In genomic region chr4:71549516-71550160, GRCh38 we compare ENCODE assay signal across 33 cellular contexts.
DNase-seq lines count a peak whose midpoint lies in the region; ATAC-seq, FAIRE-seq and TF ChIP-seq lines count a peak whose summit lies in the region.
"Had no signal": no experiment of that assay in that cellular context is flagged by ENCODE, and none has a peak within 500 bp of the region (broad histone marks: within the 10 kb centered on the region; RNA-seq: fewer than 3 reads in every experiment).

No MANE protein-coding gene starts in this region.

- H2AK5ac ChIP-seq in H9 (ENCODE audit: insufficient read length, low read length): no peak overlapping the region

- H3K4me3 ChIP-seq in astrocyte (ENCODE audit: insufficient read depth, low read depth, low read length) (no peak overlapping the region), SJCRH30 (no peak overlapping the region), coronary artery (no peak overlapping the region)
- H3K4me3 ChIP-seq: BLaER1 treated with 17β-estradiol and CSF1 and Interleukin-3, amounts not matched to agents 10 nM and 100 nM; esophagus squamous epithelium; GM23248; left lung; MG63; psoas muscle; sigmoid colon; stomach had no signal

- no peaks in the 10 kb centered on the region for H3K9me3 ChIP-seq in H9 (ENCODE audit: control insufficient read depth, low read depth, low read length)
- no peaks in the 10 kb centered on the region for H3K9me3 ChIP-seq in astrocyte (ENCODE audit: insufficient read depth, low read depth, low read length)
- H3K9me3 ChIP-seq in SJCRH30 (replicated peaks): no peaks in the 10 kb centered on the region
- H3K9me3 ChIP-seq: BLaER1 treated with 17β-estradiol and CSF1 and Interleukin-3, amounts not matched to agents 10 nM and 100 nM; esophagus squamous epithelium; left lung; MG63; psoas muscle; sigmoid colon; stomach had no signal

- no peak overlapping the region for H3K27ac ChIP-seq in H9 (ENCODE audit: insufficient read length, low read depth, low read length)
- no peak overlapping the region for H3K27ac ChIP-seq in astrocyte (ENCODE audit: low read depth, low read length)
- no peak overlapping the region for H3K27ac ChIP-seq in SJCRH30
- H3K27ac ChIP-seq in coronary artery: no peak overlapping the region
- H3K27ac ChIP-seq: BLaER1 treated with 17β-estradiol and CSF1 and Interleukin-3, amounts not matched to agents 10 nM and 100 nM; esophagus squamous epithelium; GM23248; KMS-11; left lung; psoas muscle; sigmoid colon; WERI-Rb-1 had no signal

- no peak overlapping the region for H4K91ac ChIP-seq in H9 (ENCODE audit: insufficient read length, low read depth, low read length)

- H3K4me3 Mint-ChIP-seq in H9 (no peak overlapping the region), astrocyte (ENCODE audit: unreplicated experiment) (no peak overlapping the region), progenitor cell of endocrine pancreas (ENCODE audit: low read depth) (peak overlapping the region; percentile 23)
- H3K4me3 Mint-ChIP-seq: activated CD4-positive, alpha-beta T cell treated with anti-CD3 and anti-CD28 coated beads, Interleukin-2, amount 10 ng/mL, durations not matched to agents 24 days and 14 days; activated naive CD8-positive, alpha-beta T cell treated with anti-CD3 and anti-CD28 coated beads, Interleukin-2, amount 10 ng/mL, durations not matched to agents 7 days and 5 days; central memory CD8-positive, alpha-beta T cell; T-cell had no signal

- H2BK5ac ChIP-seq in H9 (ENCODE audit: insufficient read length, low read length): no peak overlapping the region

- H3K79me1 ChIP-seq in H9 (ENCODE audit: insufficient read depth, low read depth, low read length, poor library complexity, severe bottlenecking): no peaks in the 10 kb centered on the region

- H3K4me1 Mint-ChIP-seq in H9: peaks cover 13 to 16% of the 10 kb centered on the region in 2 experiments
- peaks cover 18% of the 10 kb centered on the region for H3K4me1 Mint-ChIP-seq in astrocyte (ENCODE audit: low read depth, unreplicated experiment)
- peaks cover 53% of the 10 kb centered on the region for H3K4me1 Mint-ChIP-seq in progenitor cell of endocrine pancreas (ENCODE audit: low read depth)
- H3K4me1 Mint-ChIP-seq: activated CD4-positive, alpha-beta T cell treated with anti-CD3 and anti-CD28 coated beads, Interleukin-2, amount 10 ng/mL, durations not matched to agents 24 days and 14 days; activated naive CD8-positive, alpha-beta T cell treated with anti-CD3 and anti-CD28 coated beads, Interleukin-2, amount 10 ng/mL, durations not matched to agents 7 days and 5 days; central memory CD8-positive, alpha-beta T cell; T-cell had no signal

- WGBS in H9 (ENCODE audit: extremely low coverage, insufficient read length, low lambda C conversion rate): no CpG with 5 or more reads among the region's 3 CpGs

- H3K27me3 ChIP-seq in H9 (ENCODE audit: insufficient read depth, low read length): no peaks in the 10 kb centered on the region
- H3K27me3 ChIP-seq in astrocyte (ENCODE audit: insufficient read depth, low read length): no peaks in the 10 kb centered on the region
- no peaks in the 10 kb centered on the region; the same call in 1 of the 2 replicates for H3K27me3 ChIP-seq in SJCRH30
- H3K27me3 ChIP-seq: BLaER1 treated with 17β-estradiol and CSF1 and Interleukin-3, amounts not matched to agents 10 nM and 100 nM; esophagus squamous epithelium; left lung; MG63; sigmoid colon; stomach had no signal

- no peak overlapping the region for H2BK12ac ChIP-seq in H9 (ENCODE audit: insufficient read length, low read depth, low read length)

- H3K4ac ChIP-seq in H9 (ENCODE audit: low read depth, low read length): no peak overlapping the region

- H3K23me2 ChIP-seq in H9 (ENCODE audit: insufficient read length, low read depth, low read length, poor library complexity, severe bottlenecking): no peaks in the 10 kb centered on the region

- H3T11ph ChIP-seq in H9 (ENCODE audit: low read length): no peak overlapping the region

- H3K79me2 ChIP-seq in H9 (ENCODE audit: insufficient read depth, low read length): no peaks in the 10 kb centered on the region
- H3K79me2 ChIP-seq in astrocyte (ENCODE audit: insufficient read depth, low read length): no peaks in the 10 kb centered on the region

- no peaks in the 10 kb centered on the region for H3K36me3 Mint-ChIP-seq in H9 (ENCODE audit: insufficient read depth in 1 of 3, low read depth in 3 of 3)
- H3K36me3 Mint-ChIP-seq in astrocyte (ENCODE audit: low read depth, unreplicated experiment): no peaks in the 10 kb centered on the region
- peaks cover 47% of the 10 kb centered on the region for H3K36me3 Mint-ChIP-seq in progenitor cell of endocrine pancreas (ENCODE audit: insufficient read depth)
- H3K36me3 Mint-ChIP-seq: activated naive CD8-positive, alpha-beta T cell treated with anti-CD3 and anti-CD28 coated beads, Interleukin-2, amount 10 ng/mL, durations not matched to agents 7 days and 5 days; T-cell had no signal

- no peak overlapping the region for H3K14ac ChIP-seq in H9 (ENCODE audit: insufficient read depth, low read length)

- no peak overlapping the region for H3K23ac ChIP-seq in H9 (ENCODE audit: insufficient read length, low read depth, low read length)

- H3K27me3 Mint-ChIP-seq in H9 (ENCODE audit: low read depth) (no peaks in the 10 kb centered on the region), astrocyte (ENCODE audit: low read depth, unreplicated experiment) (no peaks in the 10 kb centered on the region), progenitor cell of endocrine pancreas (no peaks in the 10 kb centered on the region)
- H3K27me3 Mint-ChIP-seq: activated CD4-positive, alpha-beta T cell treated with anti-CD3 and anti-CD28 coated beads, Interleukin-2, amount 10 ng/mL, durations not matched to agents 24 days and 14 days; activated naive CD8-positive, alpha-beta T cell treated with anti-CD3 and anti-CD28 coated beads, Interleukin-2, amount 10 ng/mL, durations not matched to agents 7 days and 5 days; central memory CD8-positive, alpha-beta T cell had no signal

- H3K36me3 ChIP-seq in astrocyte (ENCODE audit: insufficient read depth, low read length) (peaks cover 3% of the 10 kb centered on the region), SJCRH30 (no peaks in the 10 kb centered on the region)
- H3K36me3 ChIP-seq: BLaER1 treated with 17β-estradiol and CSF1 and Interleukin-3, amounts not matched to agents 10 nM and 100 nM; esophagus squamous epithelium; left lung; MG63; sigmoid colon; stomach; WERI-Rb-1 had no signal

- peak; percentile 21 for ATAC-seq in left colon
- ATAC-seq: psoas muscle, T-cell had no signal

- peak overlapping the region in 2 of 3 experiments; percentile 2 to 53; a peak in 1 of 7 replicates for H3K27ac Mint-ChIP-seq in H9
- no peak overlapping the region for H3K27ac Mint-ChIP-seq in astrocyte (ENCODE audit: unreplicated experiment)
- peak overlapping the region; percentile 89 for H3K27ac Mint-ChIP-seq in progenitor cell of endocrine pancreas
- H3K27ac Mint-ChIP-seq: activated CD4-positive, alpha-beta T cell treated with anti-CD3 and anti-CD28 coated beads, Interleukin-2, amount 10 ng/mL, durations not matched to agents 24 days and 14 days; activated naive CD8-positive, alpha-beta T cell treated with anti-CD3 and anti-CD28 coated beads, Interleukin-2, amount 10 ng/mL, durations not matched to agents 7 days and 5 days; T-cell had no signal

- no peak for FAIRE-seq in astrocyte (lab: Jason Lieb, UNC)
- FAIRE-seq: endometrium had no signal

- H3K9ac ChIP-seq in H9 (ENCODE audit: extremely low read depth, insufficient read length, low read length): no peak overlapping the region
- peak overlapping the region; percentile 30 for H3K9ac ChIP-seq in astrocyte (ENCODE audit: low read length)
- H3K9ac ChIP-seq: BLaER1 treated with 17β-estradiol and CSF1 and Interleukin-3, amounts not matched to agents 10 nM and 100 nM; GM23248; KMS-11 had no signal

- H3K4me2 ChIP-seq in H9 (ENCODE audit: insufficient read depth, insufficient read length, low read length) (no peak overlapping the region), astrocyte (ENCODE audit: low read length) (peak overlapping the region; percentile 55)
- H3K4me2 ChIP-seq: BLaER1 treated with 17β-estradiol and CSF1 and Interleukin-3, amounts not matched to agents 10 nM and 100 nM; KMS-11 had no signal

- no peak overlapping the region for H2BK15ac ChIP-seq in H9 (ENCODE audit: low read depth, low read length)

- H3K56ac ChIP-seq in H9 (ENCODE audit: insufficient read length, low read depth, low read length): no peak overlapping the region

- H3K4me1 ChIP-seq in H9 (ENCODE audit: insufficient read depth, low read length) (no peaks in the 10 kb centered on the region), astrocyte (ENCODE audit: insufficient read depth, low read length) (peaks cover 14% of the 10 kb centered on the region), SJCRH30 (no peaks in the 10 kb centered on the region)
- H3K4me1 ChIP-seq: BLaER1 treated with 17β-estradiol and CSF1 and Interleukin-3, amounts not matched to agents 10 nM and 100 nM; esophagus squamous epithelium; left lung; psoas muscle; sigmoid colon had no signal

- H4K5ac ChIP-seq in H9 (ENCODE audit: insufficient read length, low read depth, low read length): no peak overlapping the region

- H2BK120ac ChIP-seq in H9 (ENCODE audit: low read depth, low read length, poor library complexity, severe bottlenecking): no peak overlapping the region

- H2BK20ac ChIP-seq in H9 (ENCODE audit: low read depth, low read length, poor library complexity, severe bottlenecking): no peak overlapping the region

- H4K8ac ChIP-seq in H9 (replicated peaks; ENCODE audit: insufficient read length, low read depth, low read length): no peak overlapping the region

- H2AFZ ChIP-seq in H9 (ENCODE audit: low read length) (no peak overlapping the region), astrocyte (ENCODE audit: low read depth, low read length) (no peak overlapping the region)
- H2AFZ ChIP-seq: GM23248 had no signal

- no peak for DNase-seq in H9
- DNase-seq in astrocyte (ENCODE audit: low read depth): no peak
- no peak for DNase-seq in left colon
- no peak for DNase-seq in progenitor cell of endocrine pancreas (ENCODE audit: low spot score, unreplicated experiment)
- DNase-seq in SJCRH30: no peak
- no peak for DNase-seq in coronary artery (ENCODE audit: low spot score)
- no peak for DNase-seq in NOMO-1 (lab: John Stamatoyannopoulos, UW; ENCODE audit: unreplicated experiment in 2 of 2)
- DNase-seq: activated CD4-positive, alpha-beta T cell treated with anti-CD3 and anti-CD28 coated beads, Interleukin-2, amount 10 ng/mL, durations not matched to agents 24 days and 14 days; activated gamma-delta T cell; activated naive CD8-positive, alpha-beta T cell treated with anti-CD3 and anti-CD28 coated beads, Interleukin-2, amount 10 ng/mL, durations not matched to agents 7 days and 5 days; activated T-cell treated with anti-CD3 and anti-CD28 coated beads, Interleukin-2, amount 50 U/mL, for 1 hour; COR-L47; dermis blood vessel endothelial cell; DMS79; esophagus squamous epithelium; GDM1; GM23248; left lung; MG63; NCI-H1105; NCI-H187; NCI-H2171; NCI-H82; psoas muscle; sigmoid colon; stimulated activated CD4-positive, alpha-beta T cell treated with anti-CD3 and anti-CD28 coated beads, Interleukin-4, amount 100 ng/mL, for 1 hour; stomach; T-cell; WERI-Rb-1 had no signal

- H4K20me1 ChIP-seq in H9 (ENCODE audit: control insufficient read depth, insufficient read depth, insufficient read length) (no peaks in the 10 kb centered on the region), astrocyte (ENCODE audit: insufficient read depth, low read length) (no peaks in the 10 kb centered on the region)
- H4K20me1 ChIP-seq: BLaER1 treated with 17β-estradiol and CSF1 and Interleukin-3, amounts not matched to agents 10 nM and 100 nM had no signal

- H3K18ac ChIP-seq in H9 (ENCODE audit: insufficient read length, low read depth, low read length): no peak overlapping the region

- TF ChIP-seq CTCF in H9 (conservative IDR thresholded peaks at IDR 0.05) (no peak), astrocyte (IDR thresholded peaks at IDR 0.05; ENCODE audit: insufficient read depth, low read depth, low read length) (no peak), progenitor cell of endocrine pancreas (IDR thresholded peaks at IDR 0.05; ENCODE audit: unreplicated experiment) (no peak), coronary artery (IDR thresholded peaks at IDR 0.05) (no peak)

- H3K9me3 Mint-ChIP-seq in H9 (no peaks in the 10 kb centered on the region), astrocyte (ENCODE audit: unreplicated experiment) (no peaks in the 10 kb centered on the region), progenitor cell of endocrine pancreas (ENCODE audit: low read depth) (no peaks in the 10 kb centered on the region)
- H3K9me3 Mint-ChIP-seq: activated CD4-positive, alpha-beta T cell treated with anti-CD3 and anti-CD28 coated beads, Interleukin-2, amount 10 ng/mL, durations not matched to agents 24 days and 14 days; activated naive CD8-positive, alpha-beta T cell treated with anti-CD3 and anti-CD28 coated beads, Interleukin-2, amount 10 ng/mL, durations not matched to agents 7 days and 5 days; central memory CD8-positive, alpha-beta T cell; T-cell had no signal

- intact Hi-C loops in left colon (cut with DNase I, micrococcal nuclease): no loop called here
